ENCODE assay signal across 1 cellular context in genomic region chr10:20901110-20901509, GRCh38.
TF ChIP-seq lines count a peak whose summit lies in the region.

No MANE protein-coding gene starts in this region.

TF ChIP-seq in K562, 482 proteins besides CTCF, POLR2A, EP300 and RAD21 (continued from another document and continues in another):
- TF ChIP-seq PRDM10 (IDR thresholded peaks at IDR 0.05; ENCODE audit: partially characterized antibody) (no peak), ZNF695 (CRISPR knock-in tag; IDR thresholded peaks at IDR 0.05) (no peak), RFX1 (IDR thresholded peaks at IDR 0.05) (peak; percentile 43), FOS (IDR thresholded peaks at IDR 0.05; ENCODE audit: extremely low read depth, insufficient read length) (no peak), DIDO1 (tag; IDR thresholded peaks at IDR 0.05; ENCODE audit: low read depth) (no peak), ZFP1 (CRISPR knock-in tag; IDR thresholded peaks at IDR 0.05) (no peak), TEAD4 (IDR thresholded peaks at IDR 0.05; ENCODE audit: low read length) (peak; percentile 58; the same call in 1 of the 2 replicates), TEAD4 (CRISPR knock-in tag; IDR thresholded peaks at IDR 0.05; ENCODE audit: borderline replicate concordance) (no peak), ETS1 (conservative IDR thresholded peaks at IDR 0.05; ENCODE audit: control insufficient read depth, low read depth, low read length) (no peak), ZNF586 (CRISPR knock-in tag; conservative IDR thresholded peaks at IDR 0.05) (no peak), TAL1 (IDR thresholded peaks at IDR 0.05) (peak; percentile 30; the same call in 1 of the 2 replicates), POLR3G (IDR thresholded peaks at IDR 0.05; ENCODE audit: extremely low read depth, insufficient read length, insufficient replicate concordance) (no peak), RUNX1 (IDR thresholded peaks at IDR 0.05; ENCODE audit: low read depth) (no peak), ATF6 (CRISPR knock-in tag; IDR thresholded peaks at IDR 0.05) (no peak), FOXJ2 (tag; IDR thresholded peaks at IDR 0.05) (peak; percentile 99), E4F1 (CRISPR knock-in tag; IDR thresholded peaks at IDR 0.05; ENCODE audit: borderline replicate concordance) (no peak), SMC3 (conservative IDR thresholded peaks at IDR 0.05; ENCODE audit: insufficient read depth, low read depth, low read length) (no peak), NCOA1 (IDR thresholded peaks at IDR 0.05; ENCODE audit: low read depth) (no peak), RBBP5 (IDR thresholded peaks at IDR 0.05; ENCODE audit: borderline replicate concordance, insufficient read depth, low read length, poor library complexity, severe bottlenecking) (no peak), ZNF184 (CRISPR knock-in tag; IDR thresholded peaks at IDR 0.05) (no peak), CBFB (CRISPR knock-in tag; IDR thresholded peaks at IDR 0.05) (no peak), ZNF583 (CRISPR knock-in tag; IDR thresholded peaks at IDR 0.05) (no peak), HNRNPK (IDR thresholded peaks at IDR 0.05; ENCODE audit: low read depth, low read length, poor library complexity, severe bottlenecking) (no peak), ZBTB34 (CRISPR knock-in tag; IDR thresholded peaks at IDR 0.05) (no peak), ZNF395 (CRISPR knock-in tag; IDR thresholded peaks at IDR 0.05) (no peak), ZNF277 (CRISPR knock-in tag; IDR thresholded peaks at IDR 0.05; ENCODE audit: borderline replicate concordance) (no peak), ZSCAN32 (CRISPR knock-in tag; IDR thresholded peaks at IDR 0.05) (no peak), E2F4 (CRISPR knock-in tag; IDR thresholded peaks at IDR 0.05; ENCODE audit: low read depth) (no peak), CHD2 (IDR thresholded peaks at IDR 0.05; ENCODE audit: low read depth, low read length) (no peak), TCF7L2 (IDR thresholded peaks at IDR 0.05; ENCODE audit: low read depth, low read length) (no peak), DDX20 (tag; IDR thresholded peaks at IDR 0.05; ENCODE audit: low read depth) (no peak), BMI1 (IDR thresholded peaks at IDR 0.05; ENCODE audit: low read length) (no peak), NCOA6 (IDR thresholded peaks at IDR 0.05) (no peak), KHSRP (IDR thresholded peaks at IDR 0.05) (no peak), PTTG1 (tag; IDR thresholded peaks at IDR 0.05; ENCODE audit: low read depth) (no peak), DNMT1 (IDR thresholded peaks at IDR 0.05) (no peak), SMAD1 (IDR thresholded peaks at IDR 0.05; ENCODE audit: low read depth, low read length, partially characterized antibody) (no peak), TEAD1 (CRISPR knock-in tag; IDR thresholded peaks at IDR 0.05) (no peak), ARHGAP35 (IDR thresholded peaks at IDR 0.05; ENCODE audit: partially characterized antibody) (no peak), MAFF (IDR thresholded peaks at IDR 0.05; ENCODE audit: low read length) (no peak), ZMIZ1 (IDR thresholded peaks at IDR 0.05; ENCODE audit: low read depth in 2 of 2, low read length in 2 of 2) (no peak), JUND (IDR thresholded peaks at IDR 0.05; ENCODE audit: borderline replicate concordance, low read depth, low read length) (no peak), JUND (tag; IDR thresholded peaks at IDR 0.05; ENCODE audit: borderline replicate concordance, low read depth, low read length) (no peak), ZFX (CRISPR knock-in tag; IDR thresholded peaks at IDR 0.05) (no peak)
